In the genomic region with DNA sequence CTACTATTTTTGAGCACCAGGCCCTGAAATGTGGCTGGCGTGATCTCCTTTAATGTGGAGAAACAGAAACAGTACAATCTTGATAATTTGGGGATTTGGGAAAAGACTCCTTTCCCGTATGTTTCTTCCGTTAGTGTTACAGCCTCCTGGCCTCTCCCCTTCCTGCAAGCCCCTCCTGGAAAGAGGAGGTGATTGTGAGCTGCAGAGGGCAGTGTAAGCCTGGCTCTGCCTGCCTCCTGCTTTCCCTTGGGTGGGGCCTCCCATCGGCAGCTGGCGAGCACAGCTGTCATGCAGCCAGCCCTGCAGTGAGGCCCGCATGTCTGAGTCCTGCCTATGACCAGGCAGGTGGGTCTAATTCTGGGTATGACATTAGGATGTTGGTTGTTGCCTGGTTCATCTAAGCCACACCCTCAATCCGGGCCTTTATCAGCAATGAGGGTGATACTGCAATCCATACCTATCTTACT, we compare ENCODE assay signal across 8 cellular contexts. TPM values are rescaled to one million over a fixed set of nuclear protein-coding genes. Genes with fewer than 3 reads are reported as not detected.
DNase-seq lines count a peak whose midpoint lies in the region; ATAC-seq and TF ChIP-seq lines count a peak whose summit lies in the region.

No MANE protein-coding gene starts in this region.

- intact Hi-C loops in CD8-positive, alpha-beta T cell (cut with DNase I, micrococcal nuclease), result loop anchor here in 1 of 2 experiments (1.0 kb wide), 1 partner anchor 88 kb away; no protein-coding TSS in a partner anchor

- TF ChIP-seq CTCF in CD8-positive, alpha-beta T cell (IDR thresholded peaks at IDR 0.05), result no peak

- peaks cover 11% of the 10 kb centered on the region for H3K27me3 Mint-ChIP-seq in CD8-positive, alpha-beta T cell (ENCODE audit: low read depth)
- H3K27me3 Mint-ChIP-seq in activated CD8-positive, alpha-beta T cell treated with anti-CD3 and anti-CD28 coated beads, Interleukin-2, amount 10 ng/mL, durations not matched to agents 7 days and 5 days (ENCODE audit: low read depth), result peaks cover 12% of the 10 kb centered on the region
- H3K27me3 Mint-ChIP-seq in stimulated activated naive B cell treated with anti-CD40 and anti-IgM and Interleukin-4, amounts not matched to agents 10 μg/mL and 1 μg/mL and 100 μg/mL, for 72 hours, result no peaks in the 10 kb centered on the region

- no peaks in the 10 kb centered on the region for H3K9me3 ChIP-seq in CD8-positive, alpha-beta T cell (ENCODE audit: low read length)
- H3K9me3 ChIP-seq in esophagus (ENCODE audit: control insufficient read depth in 2 of 2, insufficient read depth in 1 of 2, low read depth in 1 of 2, low read length in 1 of 2), result no peaks in the 10 kb centered on the region

- no peaks in the 10 kb centered on the region for H3K4me1 Mint-ChIP-seq in CD8-positive, alpha-beta T cell (ENCODE audit: low read depth)
- H3K4me1 Mint-ChIP-seq in activated CD8-positive, alpha-beta T cell treated with anti-CD3 and anti-CD28 coated beads, Interleukin-2, amount 10 ng/mL, durations not matched to agents 7 days and 5 days (ENCODE audit: low read depth), result peaks cover 13% of the 10 kb centered on the region
- H3K4me1 Mint-ChIP-seq in stimulated activated naive B cell treated with anti-CD40 and anti-IgM and Interleukin-4, amounts not matched to agents 10 μg/mL and 1 μg/mL and 100 μg/mL, for 72 hours, result peaks cover 23 to 39% of the 10 kb centered on the region in 2 donors

- WGBS in esophagus, 2 donors, result 4 to 15% methylated on average over 7 of the region's 7 CpGs

- ATAC-seq in CD8-positive, alpha-beta T cell, result peak; percentile 73
- ATAC-seq in GM19324 (IDR thresholded peaks at IDR 0.05; ENCODE audit: low FRiP score, unreplicated experiment) (peak; percentile 81), HG03378 (IDR thresholded peaks at IDR 0.05; ENCODE audit: unreplicated experiment) (peak; percentile 77)
- peak; percentile 95 for ATAC-seq in activated CD8-positive, alpha-beta T cell treated with anti-CD3 and anti-CD28 coated beads, Interleukin-2, amount 10 ng/mL, durations not matched to agents 7 days and 5 days
- peak; percentile 81 to 88 for ATAC-seq in stimulated activated naive B cell treated with anti-CD40 and anti-IgM and Interleukin-4, amounts not matched to agents 10 μg/mL and 1 μg/mL and 100 μg/mL, for 72 hours (replicated peaks)

- no peaks in the 10 kb centered on the region for H3K36me3 ChIP-seq in CD8-positive, alpha-beta T cell (ENCODE audit: insufficient read depth, low read length)
- H3K36me3 ChIP-seq in esophagus (ENCODE audit: control insufficient read depth in 2 of 2, insufficient read depth in 2 of 2, low read length in 1 of 2), result no peaks in the 10 kb centered on the region

- CTCF ChIA-PET in CD8-positive, alpha-beta T cell (lab: Charles Lee), result interaction anchor here (1.0 to 3.2 kb wide), 8 partner anchors 8 to 511 kb away, joined by 3 to 20 read pairs (median 5); no protein-coding TSS in a partner anchor
- CTCF ChIA-PET in activated CD8-positive, alpha-beta T cell treated with anti-CD3 and anti-CD28 coated beads, Interleukin-2, amount 10 ng/mL, durations not matched to agents 7 days and 5 days (lab: Charles Lee), result interaction anchor here (0.6 to 4.5 kb wide), 11 partner anchors 9 to 401 kb away, joined by 3 to 25 read pairs (median 3); no protein-coding TSS in a partner anchor

- no peak overlapping the region for H3K27ac ChIP-seq in CD8-positive, alpha-beta T cell (ENCODE audit: low read depth, low read length)
- peak overlapping the region; percentile 92 to 95 for H3K27ac ChIP-seq in esophagus (ENCODE audit: low read depth in 2 of 2, low read length in 1 of 2)

- no peaks in the 10 kb centered on the region for H3K27me3 ChIP-seq in CD8-positive, alpha-beta T cell (ENCODE audit: insufficient read depth, low read length)
- H3K27me3 ChIP-seq in esophagus (ENCODE audit: control insufficient read depth in 1 of 2, insufficient read depth in 2 of 2, low read length in 2 of 2), result no peaks in the 10 kb centered on the region

- no peaks in the 10 kb centered on the region for H3K36me3 Mint-ChIP-seq in CD8-positive, alpha-beta T cell
- no peaks in the 10 kb centered on the region for H3K36me3 Mint-ChIP-seq in activated CD8-positive, alpha-beta T cell treated with anti-CD3 and anti-CD28 coated beads, Interleukin-2, amount 10 ng/mL, durations not matched to agents 7 days and 5 days (ENCODE audit: low read depth)
- H3K36me3 Mint-ChIP-seq in stimulated activated naive B cell treated with anti-CD40 and anti-IgM and Interleukin-4, amounts not matched to agents 10 μg/mL and 1 μg/mL and 100 μg/mL, for 72 hours, result no peaks in the 10 kb centered on the region

- H3K4me3 Mint-ChIP-seq in CD8-positive, alpha-beta T cell, result no peak overlapping the region
- no peak overlapping the region for H3K4me3 Mint-ChIP-seq in activated CD8-positive, alpha-beta T cell treated with anti-CD3 and anti-CD28 coated beads, Interleukin-2, amount 10 ng/mL, durations not matched to agents 7 days and 5 days
- no peak overlapping the region for H3K4me3 Mint-ChIP-seq in stimulated activated naive B cell treated with anti-CD40 and anti-IgM and Interleukin-4, amounts not matched to agents 10 μg/mL and 1 μg/mL and 100 μg/mL, for 72 hours

- no peak overlapping the region for H3K27ac Mint-ChIP-seq in CD8-positive, alpha-beta T cell
- H3K27ac Mint-ChIP-seq in activated CD8-positive, alpha-beta T cell treated with anti-CD3 and anti-CD28 coated beads, Interleukin-2, amount 10 ng/mL, durations not matched to agents 7 days and 5 days, result no peak overlapping the region
- H3K27ac Mint-ChIP-seq in stimulated activated naive B cell treated with anti-CD40 and anti-IgM and Interleukin-4, amounts not matched to agents 10 μg/mL and 1 μg/mL and 100 μg/mL, for 72 hours, result no peak overlapping the region

- POLR2A ChIA-PET in CD8-positive, alpha-beta T cell (lab: Charles Lee), result no interaction called here
- POLR2A ChIA-PET in activated CD8-positive, alpha-beta T cell treated with anti-CD3 and anti-CD28 coated beads, Interleukin-2, amount 10 ng/mL, durations not matched to agents 7 days and 5 days (lab: Charles Lee), result no interaction called here

- H3K4me3 ChIP-seq in CD8-positive, alpha-beta T cell (ENCODE audit: low read depth, low read length), result no peak overlapping the region
- no peak overlapping the region for H3K4me3 ChIP-seq in esophagus (ENCODE audit: low read depth in 1 of 2, low read length in 2 of 2)

- peak; percentile 6 to 51 (median 34) for DNase-seq in CD8-positive, alpha-beta T cell
- DNase-seq in NCI-H526 treated with DMSO at 0.1 percent for 48 hours (lab: John Stamatoyannopoulos, UW) (peak; percentile 55), myocyte (ENCODE audit: low read depth) (peak; percentile 95)
- peak; percentile 62 for DNase-seq in activated CD8-positive, alpha-beta T cell treated with anti-CD3 and anti-CD28 coated beads, Interleukin-2, amount 10 ng/mL, durations not matched to agents 7 days and 5 days
- peak; percentile 58 for DNase-seq in stimulated activated naive B cell treated with anti-CD40 and anti-IgM and Interleukin-4, amounts not matched to agents 10 μg/mL and 1 μg/mL and 100 μg/mL, for 72 hours

- no peaks in the 10 kb centered on the region for H3K9me3 Mint-ChIP-seq in CD8-positive, alpha-beta T cell
- H3K9me3 Mint-ChIP-seq in activated CD8-positive, alpha-beta T cell treated with anti-CD3 and anti-CD28 coated beads, Interleukin-2, amount 10 ng/mL, durations not matched to agents 7 days and 5 days (ENCODE audit: insufficient read depth), result no peaks in the 10 kb centered on the region
- H3K9me3 Mint-ChIP-seq in stimulated activated naive B cell treated with anti-CD40 and anti-IgM and Interleukin-4, amounts not matched to agents 10 μg/mL and 1 μg/mL and 100 μg/mL, for 72 hours, result no peaks in the 10 kb centered on the region

- H3K4me1 ChIP-seq in CD8-positive, alpha-beta T cell (ENCODE audit: insufficient read depth, low read length), result no peaks in the 10 kb centered on the region
- H3K4me1 ChIP-seq in esophagus (ENCODE audit: control insufficient read depth in 2 of 2, insufficient read depth in 2 of 2, low read length in 1 of 2), result peaks cover 0 to 21% of the 10 kb centered on the region in 2 donors

RNA-seq across cellular contexts. Expression of gene WSB1, which starts 48.7 kb away (rescaled TPM):
- total RNA-seq in CD8-positive, alpha-beta T cell, result 10 to 100 TPM; 89.0 to 91.1 TPM
- total RNA-seq in activated CD8-positive, alpha-beta T cell treated with anti-CD3 and anti-CD28 coated beads, Interleukin-2, amount 10 ng/mL, durations not matched to agents 7 days and 5 days, result 100 to 1,000 TPM; 118 to 121 TPM
- polyA plus RNA-seq in esophagus, result 10 to 100 TPM; 64.4 to 67.1 TPM
- total RNA-seq in myocyte, result 128 and 134 TPM in 2 replicates
- 85.8 TPM for polyA plus RNA-seq in myocyte (2012)

Comparison
In these comparisons a context has a peak if more than half of its experiments do, and no peak if none do; other contexts are left out.
1. DNase-seq: peak in every context shown above with its lines; median percentile 95 in myocyte; 62 in activated CD8-positive, alpha-beta T cell treated with anti-CD3 and anti-CD28 coated beads, Interleukin-2, amount 10 ng/mL, durations not matched to agents 7 days and 5 days; 58 in stimulated activated naive B cell treated with anti-CD40 and anti-IgM and Interleukin-4, amounts not matched to agents 10 μg/mL and 1 μg/mL and 100 μg/mL, for 72 hours; 55 in NCI-H526 treated with DMSO at 0.1 percent for 48 hours; 34 in CD8-positive, alpha-beta T cell.